ENCODE assay signal across 16 cellular contexts in genomic region chr7:151756866-151757265, GRCh38.
DNase-seq lines count a peak whose midpoint lies in the region; ATAC-seq, FAIRE-seq and TF ChIP-seq lines count a peak whose summit lies in the region.
"Had no signal": no experiment of that assay in that cellular context is flagged by ENCODE, and none has a peak within 500 bp of the region (broad histone marks: within the 10 kb centered on the region; RNA-seq: fewer than 3 reads in every experiment).

No MANE protein-coding gene starts in this region.

- CTCF ChIA-PET in activated CD4-positive, alpha-beta T cell treated with anti-CD3 and anti-CD28 coated beads, Interleukin-2, amount 10 ng/mL, durations not matched to agents 7 days and 5 days (lab: Charles Lee): interaction anchor here (0.6 to 1.6 kb wide), 7 partner anchors 26 to 670 kb away, joined by 3 to 6 read pairs (median 4); no protein-coding TSS in a partner anchor
- CTCF ChIA-PET in activated CD8-positive, alpha-beta T cell treated with anti-CD3 and anti-CD28 coated beads for 36 hours (lab: Charles Lee): interaction anchor here (0.6 to 8.1 kb wide), 12 partner anchors 10 to 309 kb away, joined by 3 to 87 read pairs (median 6); partner anchors contain the start of gene PRKAG2

- TF ChIP-seq CTCF in activated CD8-positive, alpha-beta T cell treated with anti-CD3 and anti-CD28 coated beads for 36 hours (IDR thresholded peaks at IDR 0.05): no peak
- TF ChIP-seq CTCF in kidney (IDR thresholded peaks at IDR 0.05; ENCODE audit: borderline replicate concordance, extremely low read depth, insufficient read depth) (no peak), stomach (IDR thresholded peaks at IDR 0.05) (no peak), upper lobe of left lung (IDR thresholded peaks at IDR 0.05) (no peak)

- H3K4me1 ChIP-seq in kidney (ENCODE audit: control insufficient read depth in 1 of 2, insufficient read depth in 1 of 2, low read depth in 1 of 2, low read length in 2 of 2) (peaks cover 4 to 21% of the 10 kb centered on the region in 2 donors), stomach (peaks cover 32 to 61% (median 47%) of the 10 kb centered on the region in 4 donors), upper lobe of left lung (peaks cover 23 to 30% (median 25%) of the 10 kb centered on the region in 4 donors)

- peaks cover 24% of the 10 kb centered on the region for H3K4me1 Mint-ChIP-seq in activated CD4-positive, alpha-beta T cell treated with anti-CD3 and anti-CD28 coated beads, Interleukin-2, amount 10 ng/mL, durations not matched to agents 7 days and 5 days
- H3K4me1 Mint-ChIP-seq in activated CD8-positive, alpha-beta T cell treated with anti-CD3 and anti-CD28 coated beads for 36 hours (ENCODE audit: low read depth): peaks cover 24% of the 10 kb centered on the region

- no peak for TF ChIP-seq POLR2A in stomach (IDR thresholded peaks at IDR 0.05)
- no peak for TF ChIP-seq POLR2A in upper lobe of left lung (IDR thresholded peaks at IDR 0.05)

- POLR2A ChIA-PET in activated CD4-positive, alpha-beta T cell treated with anti-CD3 and anti-CD28 coated beads, Interleukin-2, amount 10 ng/mL, durations not matched to agents 7 days and 5 days (lab: Charles Lee): no interaction called here
- POLR2A ChIA-PET in activated CD8-positive, alpha-beta T cell treated with anti-CD3 and anti-CD28 coated beads for 36 hours (lab: Charles Lee): interaction anchor here (1.0 to 4.6 kb wide), 4 partner anchors 13 to 237 kb away, joined by 3 to 22 read pairs (median 3); partner anchors contain the start of gene RHEB

- no peak for DNase-seq in activated CD4-positive, alpha-beta T cell treated with anti-CD3 and anti-CD28 coated beads, Interleukin-2, amount 10 ng/mL, durations not matched to agents 7 days and 5 days
- no peak for DNase-seq in activated CD4-positive, alpha-beta T cell treated with anti-CD3 and anti-CD28 coated beads, Interleukin-2, amount 50 U/mL, for 1 hour
- DNase-seq in activated CD8-positive, alpha-beta T cell treated with anti-CD3 and anti-CD28 coated beads for 36 hours: no peak
- peak; percentile 45 for DNase-seq in kidney
- DNase-seq in stomach: no peak
- no peak for DNase-seq in upper lobe of left lung
- DNase-seq in 8988T: no peak
- DNase-seq: GDM1, mesendoderm, NCI-H1436 treated with DMSO at 0.1 percent for 48 hours, NCI-H510A treated with DMSO at 0.1 percent for 48 hours, spleen had no signal

- intact Hi-C loops in activated CD8-positive, alpha-beta T cell treated with anti-CD3 and anti-CD28 coated beads for 36 hours (cut with micrococcal nuclease): no loop called here
- intact Hi-C loops in kidney (cut with DNase I): no loop called here
- intact Hi-C loops in stomach (cut with DNase I; ENCODE audit: low total_unique reads): no loop called here

- no peaks in the 10 kb centered on the region for H3K27me3 Mint-ChIP-seq in activated CD4-positive, alpha-beta T cell treated with anti-CD3 and anti-CD28 coated beads, Interleukin-2, amount 10 ng/mL, durations not matched to agents 7 days and 5 days
- no peaks in the 10 kb centered on the region for H3K27me3 Mint-ChIP-seq in activated CD8-positive, alpha-beta T cell treated with anti-CD3 and anti-CD28 coated beads for 36 hours

- no peaks in the 10 kb centered on the region for H3K9me3 Mint-ChIP-seq in activated CD4-positive, alpha-beta T cell treated with anti-CD3 and anti-CD28 coated beads, Interleukin-2, amount 10 ng/mL, durations not matched to agents 7 days and 5 days
- H3K9me3 Mint-ChIP-seq in activated CD8-positive, alpha-beta T cell treated with anti-CD3 and anti-CD28 coated beads for 36 hours: no peaks in the 10 kb centered on the region

- H3K27ac Mint-ChIP-seq in activated CD4-positive, alpha-beta T cell treated with anti-CD3 and anti-CD28 coated beads, Interleukin-2, amount 10 ng/mL, durations not matched to agents 7 days and 5 days: peak overlapping the region; percentile 21
- peak overlapping the region; percentile 82 for H3K27ac Mint-ChIP-seq in activated CD8-positive, alpha-beta T cell treated with anti-CD3 and anti-CD28 coated beads for 36 hours

- H3K27me3 ChIP-seq in stomach (no peaks in the 10 kb centered on the region), upper lobe of left lung (no peaks in the 10 kb centered on the region)
- H3K27me3 ChIP-seq: spleen had no signal

- H3K4me3 Mint-ChIP-seq in activated CD4-positive, alpha-beta T cell treated with anti-CD3 and anti-CD28 coated beads, Interleukin-2, amount 10 ng/mL, durations not matched to agents 7 days and 5 days: no peak overlapping the region
- peak overlapping the region; percentile 49 for H3K4me3 Mint-ChIP-seq in activated CD8-positive, alpha-beta T cell treated with anti-CD3 and anti-CD28 coated beads for 36 hours

- H3K4me3 ChIP-seq in kidney (ENCODE audit: low read length in 2 of 2) (no peak overlapping the region), stomach (no peak overlapping the region), upper lobe of left lung (no peak overlapping the region)
- H3K4me3 ChIP-seq: spleen had no signal

- no peaks in the 10 kb centered on the region for H3K36me3 Mint-ChIP-seq in activated CD4-positive, alpha-beta T cell treated with anti-CD3 and anti-CD28 coated beads, Interleukin-2, amount 10 ng/mL, durations not matched to agents 7 days and 5 days (ENCODE audit: low read depth)
- no peaks in the 10 kb centered on the region for H3K36me3 Mint-ChIP-seq in activated CD8-positive, alpha-beta T cell treated with anti-CD3 and anti-CD28 coated beads for 36 hours (ENCODE audit: low read depth)

- H3K27ac ChIP-seq in kidney (ENCODE audit: low read depth in 2 of 2, low read length in 2 of 2) (no peak overlapping the region), stomach (peak overlapping the region in 4 of 5 donors; percentile 78 to 88 (median 80)), upper lobe of left lung (peak overlapping the region in 1 of 4 donors; percentile 23)
- H3K27ac ChIP-seq: epithelial cell of prostate, parathyroid adenoma had no signal

- no peak for FAIRE-seq in kidney (lab: Jason Lieb, UNC)
- FAIRE-seq: islet of Langerhans had no signal

- ATAC-seq in activated CD8-positive, alpha-beta T cell treated with anti-CD3 and anti-CD28 coated beads for 36 hours: no peak
- ATAC-seq in upper lobe of left lung (ENCODE audit: low FRiP score in 2 of 2) (no peak), GM21515 (IDR thresholded peaks at IDR 0.05; ENCODE audit: unreplicated experiment) (no peak)

- H3K36me3 ChIP-seq in kidney (ENCODE audit: control insufficient read depth in 1 of 2, insufficient read depth in 2 of 2, low read length in 2 of 2) (peaks cover 0 to 2% of the 10 kb centered on the region in 2 donors), stomach (peaks cover 0 to 5% (median 0%) of the 10 kb centered on the region in 4 donors), upper lobe of left lung (no peaks in the 10 kb centered on the region)

- 79 to 88% (median 84%) methylated on average over 13 of the region's 13 CpGs for WGBS in stomach, 5 donors
- 80 to 90% methylated on average over 11 to 13 of the region's 13 CpGs for WGBS in upper lobe of left lung, 2 donors

- no peaks in the 10 kb centered on the region for H3K9me3 ChIP-seq in kidney (ENCODE audit: control insufficient read depth in 1 of 2, low read length in 2 of 2)
- no peaks in the 10 kb centered on the region for H3K9me3 ChIP-seq in stomach
- H3K9me3 ChIP-seq in upper lobe of left lung: no peaks in the 10 kb centered on the region
- H3K9me3 ChIP-seq: spleen had no signal

- TF ChIP-seq EP300 in stomach (IDR thresholded peaks at IDR 0.05) (no peak), upper lobe of left lung (IDR thresholded peaks at IDR 0.05) (no peak)

- no peak overlapping the region for H3K9ac ChIP-seq in kidney (ENCODE audit: low read length in 2 of 2)
- H3K9ac ChIP-seq: parathyroid adenoma had no signal

Comparison
In these comparisons a context has a peak if more than half of its experiments do, and no peak if none do; other contexts are left out.
1. H3K27ac ChIP-seq: peak in stomach (4 of 5); none in kidney (0 of 2).